Comparison of ENCODE assay signal across 7 cellular contexts in the genomic region with DNA sequence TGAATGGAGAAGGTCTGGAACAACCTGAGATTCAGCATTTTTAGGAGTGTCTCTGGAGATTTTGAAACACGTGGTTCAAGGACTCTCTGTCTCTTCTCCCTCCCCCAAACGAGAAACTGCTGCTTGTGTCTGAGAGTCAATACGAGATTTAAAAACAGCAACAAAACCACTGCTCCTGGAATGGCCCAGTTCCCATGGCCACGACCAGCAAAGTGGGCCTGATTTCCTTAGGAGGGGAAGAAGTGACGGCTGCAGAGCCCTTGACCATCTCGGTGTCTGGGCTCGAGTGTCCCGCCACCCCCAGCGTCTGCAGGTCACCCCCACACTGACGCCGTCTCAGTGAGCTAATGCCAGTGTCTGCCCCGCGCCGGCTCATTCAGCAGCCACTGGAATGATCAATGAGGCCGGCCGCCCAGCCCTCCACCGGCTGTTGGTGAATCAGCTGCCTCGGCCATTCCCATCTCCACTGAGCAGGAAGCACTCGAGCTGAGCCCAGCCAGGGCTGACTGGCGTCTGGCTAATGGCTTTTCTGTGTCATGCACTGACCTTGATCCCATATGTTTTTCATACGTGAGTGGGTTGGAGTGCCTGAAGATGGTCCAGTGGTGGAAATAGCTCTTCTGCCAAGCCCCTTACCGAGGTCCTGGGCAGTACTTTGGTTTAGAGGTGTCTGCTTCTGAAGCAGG.
DNase-seq lines count a peak whose midpoint lies in the region; ATAC-seq and TF ChIP-seq lines count a peak whose summit lies in the region.

No MANE protein-coding gene starts in this region.

- H3K27ac ChIP-seq in HUES48 (ENCODE audit: low read depth, low read length), result peak overlapping the region; percentile 74
- peak overlapping the region; percentile 88 for H3K27ac ChIP-seq in osteoblast (ENCODE audit: low read depth, low read length)

- no peak overlapping the region for H3K9ac ChIP-seq in HUES48 (ENCODE audit: low read depth, low read length)

- no peaks in the 10 kb centered on the region for H3K36me3 ChIP-seq in HUES48 (ENCODE audit: control insufficient read depth, insufficient read depth, low read length)
- no peaks in the 10 kb centered on the region for H3K36me3 ChIP-seq in osteoblast (ENCODE audit: insufficient read depth, low read length)

- H3K4me3 ChIP-seq in HUES48 (ENCODE audit: low read depth, low read length), result no peak overlapping the region
- H3K4me3 ChIP-seq in osteoblast (ENCODE audit: insufficient read depth, low read length), result peak overlapping the region; percentile 75

- H3K4me3 Mint-ChIP-seq in T-helper 2 cell treated with Interferon-gamma antibody and Interleukin-4, amounts not matched to agents 5 μg/mL and 100 μg/mL, for 36 hours, result no peak overlapping the region

- TF ChIP-seq CTCF in osteoblast (IDR thresholded peaks at IDR 0.05; ENCODE audit: extremely low read depth, low read depth, low read length), result no peak

- no peaks in the 10 kb centered on the region for H3K9me3 Mint-ChIP-seq in T-helper 2 cell treated with Interferon-gamma antibody and Interleukin-4, amounts not matched to agents 5 μg/mL and 100 μg/mL, for 36 hours

- H4K20me1 ChIP-seq in osteoblast (ENCODE audit: insufficient read depth, low read length), result no peaks in the 10 kb centered on the region

- H3K9me3 ChIP-seq in HUES48 (ENCODE audit: control insufficient read depth, insufficient read depth, low read length) (no peaks in the 10 kb centered on the region), osteoblast (ENCODE audit: low read depth, low read length) (no peaks in the 10 kb centered on the region)

- H3K4me1 Mint-ChIP-seq in T-helper 2 cell treated with Interferon-gamma antibody and Interleukin-4, amounts not matched to agents 5 μg/mL and 100 μg/mL, for 36 hours (ENCODE audit: low read depth), result no peaks in the 10 kb centered on the region

- H3K79me2 ChIP-seq in osteoblast (ENCODE audit: insufficient read depth, low read length), result peaks cover 2% of the 10 kb centered on the region

- H3K27me3 Mint-ChIP-seq in T-helper 2 cell treated with Interferon-gamma antibody and Interleukin-4, amounts not matched to agents 5 μg/mL and 100 μg/mL, for 36 hours (ENCODE audit: low read depth), result no peaks in the 10 kb centered on the region

- H3K36me3 Mint-ChIP-seq in T-helper 2 cell treated with Interferon-gamma antibody and Interleukin-4, amounts not matched to agents 5 μg/mL and 100 μg/mL, for 36 hours (ENCODE audit: low read depth), result no peaks in the 10 kb centered on the region

- no peak overlapping the region for H3K27ac Mint-ChIP-seq in T-helper 2 cell treated with Interferon-gamma antibody and Interleukin-4, amounts not matched to agents 5 μg/mL and 100 μg/mL, for 36 hours

- H3K27me3 ChIP-seq in HUES48 (ENCODE audit: control insufficient read depth, insufficient read depth, low read length) (no peaks in the 10 kb centered on the region), osteoblast (ENCODE audit: insufficient read depth, low read length) (no peaks in the 10 kb centered on the region)

- peak overlapping the region; percentile 81 for H3K4me2 ChIP-seq in osteoblast (ENCODE audit: insufficient read depth, low read length)

- H3K4me1 ChIP-seq in HUES48 (ENCODE audit: control insufficient read depth, insufficient read depth, low read length) (peaks cover 32% of the 10 kb centered on the region), osteoblast (ENCODE audit: insufficient read depth, low read length) (peaks cover 12% of the 10 kb centered on the region)

- ATAC-seq in SK-N-SH treated with all-trans-retinoic acid at 6 μM for 48 hours (peak; percentile 99), HG02870 (IDR thresholded peaks at IDR 0.05; ENCODE audit: unreplicated experiment) (no peak), GM18873 (IDR thresholded peaks at IDR 0.05; ENCODE audit: low FRiP score, unreplicated experiment) (no peak)

- peak overlapping the region; percentile 98 for H2AFZ ChIP-seq in osteoblast (ENCODE audit: low read length)

- DNase-seq in globus pallidus (ENCODE audit: low spot score) (peak; percentile 80), osteoblast (ENCODE audit: insufficient read length, low spot score, missing footprints) (peak; percentile 96)
- no peak for DNase-seq in T-helper 2 cell treated with Interferon-gamma antibody and Interleukin-4, amounts not matched to agents 5 μg/mL and 100 μg/mL, for 36 hours (ENCODE audit: low spot score)

TF ChIP-seq in SK-N-SH treated with all-trans-retinoic acid at 6 μM for 48 hours, 23 proteins besides CTCF, POLR2A, EP300 and RAD21 (continues in another document):
- peak; percentile 82; the same call in 1 of the 2 replicates for TF ChIP-seq ZFP3 (CRISPR knock-in tag; IDR thresholded peaks at IDR 0.05)
- TF ChIP-seq ZNF70 (CRISPR knock-in tag; IDR thresholded peaks at IDR 0.05), result peak; percentile 51; the same call in 1 of the 2 replicates
- TF ChIP-seq, protein P1, sequence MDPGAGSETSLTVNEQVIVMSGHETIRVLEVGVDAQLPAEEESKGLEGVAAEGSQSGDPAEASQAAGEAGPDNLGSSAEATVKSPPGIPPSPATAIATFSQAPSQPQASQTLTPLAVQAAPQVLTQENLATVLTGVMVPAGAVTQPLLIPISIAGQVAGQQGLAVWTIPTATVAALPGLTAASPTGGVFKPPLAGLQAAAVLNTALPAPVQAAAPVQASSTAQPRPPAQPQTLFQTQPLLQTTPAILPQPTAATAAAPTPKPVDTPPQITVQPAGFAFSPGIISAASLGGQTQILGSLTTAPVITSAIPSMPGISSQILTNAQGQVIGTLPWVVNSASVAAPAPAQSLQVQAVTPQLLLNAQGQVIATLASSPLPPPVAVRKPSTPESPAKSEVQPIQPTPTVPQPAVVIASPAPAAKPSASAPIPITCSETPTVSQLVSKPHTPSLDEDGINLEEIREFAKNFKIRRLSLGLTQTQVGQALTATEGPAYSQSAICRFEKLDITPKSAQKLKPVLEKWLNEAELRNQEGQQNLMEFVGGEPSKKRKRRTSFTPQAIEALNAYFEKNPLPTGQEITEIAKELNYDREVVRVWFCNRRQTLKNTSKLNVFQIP (CRISPR knock-in tag; IDR thresholded peaks at IDR 0.05; ENCODE audit: borderline replicate concordance, low read depth), result no peak
- no peak for TF ChIP-seq BACH2 (CRISPR knock-in tag; IDR thresholded peaks at IDR 0.05; ENCODE audit: borderline replicate concordance)
- peak; percentile 63 for TF ChIP-seq ISL1 (CRISPR knock-in tag; IDR thresholded peaks at IDR 0.05)
- no peak for TF ChIP-seq ZC3H10 (CRISPR knock-in tag; IDR thresholded peaks at IDR 0.05)
- TF ChIP-seq ESRRG (CRISPR knock-in tag; IDR thresholded peaks at IDR 0.05), result no peak
- no peak for TF ChIP-seq ARNTL (CRISPR knock-in tag; IDR thresholded peaks at IDR 0.05; ENCODE audit: borderline replicate concordance, low read depth)
- TF ChIP-seq GLIS3 (CRISPR knock-in tag; IDR thresholded peaks at IDR 0.05), result no peak
- TF ChIP-seq, protein P2, sequence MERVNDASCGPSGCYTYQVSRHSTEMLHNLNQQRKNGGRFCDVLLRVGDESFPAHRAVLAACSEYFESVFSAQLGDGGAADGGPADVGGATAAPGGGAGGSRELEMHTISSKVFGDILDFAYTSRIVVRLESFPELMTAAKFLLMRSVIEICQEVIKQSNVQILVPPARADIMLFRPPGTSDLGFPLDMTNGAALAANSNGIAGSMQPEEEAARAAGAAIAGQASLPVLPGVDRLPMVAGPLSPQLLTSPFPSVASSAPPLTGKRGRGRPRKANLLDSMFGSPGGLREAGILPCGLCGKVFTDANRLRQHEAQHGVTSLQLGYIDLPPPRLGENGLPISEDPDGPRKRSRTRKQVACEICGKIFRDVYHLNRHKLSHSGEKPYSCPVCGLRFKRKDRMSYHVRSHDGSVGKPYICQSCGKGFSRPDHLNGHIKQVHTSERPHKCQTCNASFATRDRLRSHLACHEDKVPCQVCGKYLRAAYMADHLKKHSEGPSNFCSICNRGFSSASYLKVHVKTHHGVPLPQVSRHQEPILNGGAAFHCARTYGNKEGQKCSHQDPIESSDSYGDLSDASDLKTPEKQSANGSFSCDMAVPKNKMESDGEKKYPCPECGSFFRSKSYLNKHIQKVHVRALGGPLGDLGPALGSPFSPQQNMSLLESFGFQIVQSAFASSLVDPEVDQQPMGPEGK (CRISPR knock-in tag; IDR thresholded peaks at IDR 0.05; ENCODE audit: borderline replicate concordance), result no peak
- no peak for TF ChIP-seq OSR1 (CRISPR knock-in tag; IDR thresholded peaks at IDR 0.05)
- peak; percentile 5; the same call in 1 of the 2 replicates for TF ChIP-seq ZNF565 (CRISPR knock-in tag; conservative IDR thresholded peaks at IDR 0.05; ENCODE audit: low read depth)
- TF ChIP-seq RARB (CRISPR knock-in tag; IDR thresholded peaks at IDR 0.05), result no peak
- no peak for TF ChIP-seq ZFP30 (CRISPR knock-in tag; IDR thresholded peaks at IDR 0.05)
- TF ChIP-seq, protein P3, sequence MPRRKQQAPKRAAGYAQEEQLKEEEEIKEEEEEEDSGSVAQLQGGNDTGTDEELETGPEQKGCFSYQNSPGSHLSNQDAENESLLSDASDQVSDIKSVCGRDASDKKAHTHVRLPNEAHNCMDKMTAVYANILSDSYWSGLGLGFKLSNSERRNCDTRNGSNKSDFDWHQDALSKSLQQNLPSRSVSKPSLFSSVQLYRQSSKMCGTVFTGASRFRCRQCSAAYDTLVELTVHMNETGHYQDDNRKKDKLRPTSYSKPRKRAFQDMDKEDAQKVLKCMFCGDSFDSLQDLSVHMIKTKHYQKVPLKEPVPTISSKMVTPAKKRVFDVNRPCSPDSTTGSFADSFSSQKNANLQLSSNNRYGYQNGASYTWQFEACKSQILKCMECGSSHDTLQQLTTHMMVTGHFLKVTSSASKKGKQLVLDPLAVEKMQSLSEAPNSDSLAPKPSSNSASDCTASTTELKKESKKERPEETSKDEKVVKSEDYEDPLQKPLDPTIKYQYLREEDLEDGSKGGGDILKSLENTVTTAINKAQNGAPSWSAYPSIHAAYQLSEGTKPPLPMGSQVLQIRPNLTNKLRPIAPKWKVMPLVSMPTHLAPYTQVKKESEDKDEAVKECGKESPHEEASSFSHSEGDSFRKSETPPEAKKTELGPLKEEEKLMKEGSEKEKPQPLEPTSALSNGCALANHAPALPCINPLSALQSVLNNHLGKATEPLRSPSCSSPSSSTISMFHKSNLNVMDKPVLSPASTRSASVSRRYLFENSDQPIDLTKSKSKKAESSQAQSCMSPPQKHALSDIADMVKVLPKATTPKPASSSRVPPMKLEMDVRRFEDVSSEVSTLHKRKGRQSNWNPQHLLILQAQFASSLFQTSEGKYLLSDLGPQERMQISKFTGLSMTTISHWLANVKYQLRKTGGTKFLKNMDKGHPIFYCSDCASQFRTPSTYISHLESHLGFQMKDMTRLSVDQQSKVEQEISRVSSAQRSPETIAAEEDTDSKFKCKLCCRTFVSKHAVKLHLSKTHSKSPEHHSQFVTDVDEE (CRISPR knock-in tag; IDR thresholded peaks at IDR 0.05), result peak; percentile 78; the same call in 1 of the 2 replicates
- TF ChIP-seq TCF4 (CRISPR knock-in tag; IDR thresholded peaks at IDR 0.05; ENCODE audit: borderline replicate concordance), result peak; percentile 66; the same call in 1 of the 2 replicates
- TF ChIP-seq TOX (CRISPR knock-in tag; IDR thresholded peaks at IDR 0.05; ENCODE audit: borderline replicate concordance), result no peak
- no peak for TF ChIP-seq SNAI2 (CRISPR knock-in tag; IDR thresholded peaks at IDR 0.05)
- TF ChIP-seq CSDC2 (CRISPR knock-in tag; IDR thresholded peaks at IDR 0.05), result peak; percentile 78; the same call in 1 of the 2 replicates
